9 cellular contexts compared by ENCODE assay signal in the genomic region with DNA sequence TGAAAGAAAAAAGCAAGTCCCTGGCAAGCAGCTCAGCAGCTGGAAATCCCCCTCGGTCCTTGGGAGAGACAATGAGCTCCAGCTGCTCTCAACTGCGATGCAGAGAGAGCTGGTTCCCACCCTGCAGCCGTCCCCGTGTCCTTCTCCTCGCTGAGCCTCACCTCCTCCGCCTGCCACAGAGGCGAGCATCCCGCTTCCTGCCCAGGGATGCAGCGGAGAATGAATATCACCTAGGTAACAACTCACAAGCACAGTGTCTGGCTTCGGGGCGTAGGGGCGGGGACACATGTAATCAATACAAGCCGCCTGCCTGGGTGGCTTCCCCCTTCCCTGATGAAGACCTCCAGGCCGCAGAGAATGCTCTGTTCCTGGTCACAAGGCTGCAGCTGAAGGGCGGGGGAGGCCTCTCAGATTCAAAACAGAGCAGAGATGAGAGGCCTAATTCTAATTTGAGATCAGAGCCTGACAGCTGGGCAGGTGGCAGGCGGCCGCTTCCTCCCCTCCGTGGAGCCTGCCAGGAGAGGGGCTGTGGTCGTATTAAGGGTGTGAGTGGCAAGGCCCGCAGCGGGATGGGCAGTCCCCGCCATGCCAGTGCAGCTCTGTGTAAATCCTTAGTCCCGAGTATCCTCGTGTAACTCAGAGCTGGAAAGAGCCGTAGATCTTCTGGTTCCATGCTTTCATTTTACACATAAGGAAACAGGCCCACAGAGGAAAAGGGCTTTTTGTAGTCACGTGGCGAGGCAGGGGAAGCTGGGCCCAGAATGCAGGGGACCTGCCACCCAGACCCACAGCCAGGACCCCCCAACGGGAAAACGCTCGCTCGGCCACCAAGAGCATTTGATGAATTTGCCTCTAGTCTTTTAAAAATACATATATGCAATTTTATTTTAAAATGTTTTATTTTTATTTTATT. TPM values are rescaled to one million over a fixed set of nuclear protein-coding genes. Genes with fewer than 3 reads are reported as not detected.
A peak's percentile ranks its signal among the peaks of the same experiment; 100 is the strongest.
DNase-seq lines count a peak whose midpoint lies in the region; ATAC-seq and TF ChIP-seq lines count a peak whose summit lies in the region.
"Had no signal": no experiment of that assay in that cellular context is flagged by ENCODE, and none has a peak within 500 bp of the region (broad histone marks: within the 10 kb centered on the region; RNA-seq: fewer than 3 reads in every experiment).

No MANE protein-coding gene starts in this region.

- H4K20me1 ChIP-seq in GM23338 (replicated peaks; ENCODE audit: insufficient read depth): no peaks in the 10 kb centered on the region
- no peaks in the 10 kb centered on the region for H4K20me1 ChIP-seq in neural progenitor cell (ENCODE audit: low read depth)

- H3K9me2 ChIP-seq in GM23338 (ENCODE audit: insufficient read depth): no peaks in the 10 kb centered on the region

- in situ Hi-C loops in brain microvascular endothelial cell (cut with HindIII; ENCODE audit: low pct_ligation_motif_present, low sequenced_read_pairs): no loop called here

- H3K36me3 ChIP-seq in GM23338 (ENCODE audit: insufficient read depth) (no peaks in the 10 kb centered on the region), neural progenitor cell (no peaks in the 10 kb centered on the region), brain microvascular endothelial cell (replicated peaks) (no peaks in the 10 kb centered on the region)

- no peaks in the 10 kb centered on the region; the same call in 2 of the 3 replicates for H3K9me3 Mint-ChIP-seq in GM23338
- H3K9me3 Mint-ChIP-seq in neural progenitor cell: no peaks in the 10 kb centered on the region

- H3K36me3 Mint-ChIP-seq in GM23338 (ENCODE audit: low read depth): no peaks in the 10 kb centered on the region
- H3K36me3 Mint-ChIP-seq in neural progenitor cell: no peaks in the 10 kb centered on the region

- H3K4me3 ChIP-seq in GM23338 (peak overlapping the region; percentile 27; the same call in 1 of the 2 replicates), neural progenitor cell (peak overlapping the region; percentile 32), brain microvascular endothelial cell (ENCODE audit: low read depth, low read length) (no peak overlapping the region)

- H3K4me2 ChIP-seq in GM23338 (peak overlapping the region; percentile 66), neural progenitor cell (peak overlapping the region; percentile 61)

- no peak for TF ChIP-seq CTCF in GM23338 (conservative IDR thresholded peaks at IDR 0.05; ENCODE audit: low read depth in 2 of 2)
- no peak for TF ChIP-seq CTCF in neural progenitor cell (IDR thresholded peaks at IDR 0.05)
- TF ChIP-seq CTCF in brain microvascular endothelial cell (IDR thresholded peaks at IDR 0.05; ENCODE audit: low read depth, low read length, missing control alignments): no peak

- H3K27ac ChIP-seq in GM23338 (ENCODE audit: low read depth) (peak overlapping the region; percentile 76; the same call in 1 of the 2 replicates), neural progenitor cell (peak overlapping the region; percentile 6), brain microvascular endothelial cell (no peak overlapping the region)

- H2AFZ ChIP-seq in GM23338: peak overlapping the region; percentile 76; the same call in 1 of the 2 replicates
- H2AFZ ChIP-seq in neural progenitor cell (replicated peaks): peak overlapping the region; percentile 81

- H3K4me3 Mint-ChIP-seq in GM23338 (peak overlapping the region; percentile 43; the same call in 1 of the 3 replicates), neural progenitor cell (peak overlapping the region; percentile 64)

- H3K4me1 Mint-ChIP-seq in GM23338: peaks cover 8% of the 10 kb centered on the region
- H3K4me1 Mint-ChIP-seq in neural progenitor cell: peaks cover 17% of the 10 kb centered on the region

- ATAC-seq in GM18498 (IDR thresholded peaks at IDR 0.05; ENCODE audit: unreplicated experiment) (peak; percentile 57), GM23338 (peak; percentile 96)

- H3K27me3 ChIP-seq in GM23338 (ENCODE audit: insufficient read depth) (no peaks in the 10 kb centered on the region), neural progenitor cell (no peaks in the 10 kb centered on the region), brain microvascular endothelial cell (replicated peaks) (no peaks in the 10 kb centered on the region)

- DNase-seq in GM23338 (ENCODE audit: low spot score) (peak; percentile 94), NCI-H2081 treated with DMSO at 0.1 percent for 48 hours (lab: John Stamatoyannopoulos, UW) (peak; percentile 19), cerebellar cortex (ENCODE audit: low spot score) (peak; percentile 73), neural progenitor cell (ENCODE audit: low spot score) (peak; percentile 90), AML-193 (lab: John Stamatoyannopoulos, UW) (no peak), brain microvascular endothelial cell (no peak), HT-29 (ENCODE audit: low spot score) (no peak)

- H3K27ac Mint-ChIP-seq in GM23338 (no peak overlapping the region), neural progenitor cell (no peak overlapping the region)

- H3K27me3 Mint-ChIP-seq in GM23338 (ENCODE audit: insufficient read depth, low read depth, poor library complexity): peaks cover 8% of the 10 kb centered on the region
- peaks cover 17% of the 10 kb centered on the region for H3K27me3 Mint-ChIP-seq in neural progenitor cell (ENCODE audit: insufficient read depth, low read depth)

- no peaks in the 10 kb centered on the region for H3F3A ChIP-seq in GM23338 (replicated peaks; ENCODE audit: low read depth)
- H3F3A ChIP-seq in neural progenitor cell (ENCODE audit: low read depth): peaks cover 20% of the 10 kb centered on the region

- H3K79me2 ChIP-seq in GM23338 (replicated peaks; ENCODE audit: insufficient read depth) (no peaks in the 10 kb centered on the region), neural progenitor cell (ENCODE audit: low read depth) (no peaks in the 10 kb centered on the region)

- H3K9ac ChIP-seq in neural progenitor cell: no peak overlapping the region

- H3K4me1 ChIP-seq in GM23338 (ENCODE audit: insufficient read depth): peaks cover 6% of the 10 kb centered on the region
- H3K4me1 ChIP-seq in neural progenitor cell: peaks cover 12% of the 10 kb centered on the region

- no peaks in the 10 kb centered on the region for H3K9me3 ChIP-seq in neural progenitor cell (ENCODE audit: low read depth)

TF ChIP-seq in GM23338, 12 proteins besides CTCF, POLR2A, EP300 and RAD21 (continues in another document):
- TF ChIP-seq ZNF331 (CRISPR knock-in tag; IDR thresholded peaks at IDR 0.05; ENCODE audit: low read depth): no peak

RNA-seq across cellular contexts. Expression of a gene that starts 24.3 kb away (rescaled TPM):
- total RNA-seq in GM23338 (2014; rRNA removed; shearing (Covaris generic)): 1.3 TPM in 1 of 2 replicates, not detected in the other
- 15.4 and 15.7 TPM in 2 replicates for polyA plus RNA-seq in GM23338 (2016; fragmentation: Nextera tagmentation; extraction: Ambion mirVana)
- total RNA-seq in neural progenitor cell (ENCODE audit: low replicate concordance): not detected in 2 replicates
- total RNA-seq in HT-29 (2014; rRNA removed; shearing (Covaris generic)): not detected in 2 replicates
- total RNA-seq: LHCN-M2 had no signal

RNA-seq across cellular contexts. Expression of a gene that starts 29.4 kb away (rescaled TPM):
- 4.0 and 4.5 TPM in 2 replicates for total RNA-seq in GM23338 (2014; rRNA removed; shearing (Covaris generic))
- polyA plus RNA-seq in GM23338 (2016; fragmentation: Nextera tagmentation; extraction: Ambion mirVana): 6.7 and 7.1 TPM in 2 replicates
- total RNA-seq in neural progenitor cell (ENCODE audit: low replicate concordance): 0.28 TPM in 1 of 2 replicates, not detected in the other
- total RNA-seq in HT-29 (2014; rRNA removed; shearing (Covaris generic)): 0.26 TPM in 1 of 2 replicates, not detected in the other
- total RNA-seq: LHCN-M2 had no signal

Comparison
In these comparisons a context has a peak if more than half of its experiments do, and no peak if none do; other contexts are left out.
1. DNase-seq: peak in GM23338 (single experiment), NCI-H2081 treated with DMSO at 0.1 percent for 48 hours (single experiment), cerebellar cortex (single experiment) and neural progenitor cell (single experiment); none in AML-193 (0 of 2), brain microvascular endothelial cell (single experiment) and HT-29 (single experiment).